In the genomic region with DNA sequence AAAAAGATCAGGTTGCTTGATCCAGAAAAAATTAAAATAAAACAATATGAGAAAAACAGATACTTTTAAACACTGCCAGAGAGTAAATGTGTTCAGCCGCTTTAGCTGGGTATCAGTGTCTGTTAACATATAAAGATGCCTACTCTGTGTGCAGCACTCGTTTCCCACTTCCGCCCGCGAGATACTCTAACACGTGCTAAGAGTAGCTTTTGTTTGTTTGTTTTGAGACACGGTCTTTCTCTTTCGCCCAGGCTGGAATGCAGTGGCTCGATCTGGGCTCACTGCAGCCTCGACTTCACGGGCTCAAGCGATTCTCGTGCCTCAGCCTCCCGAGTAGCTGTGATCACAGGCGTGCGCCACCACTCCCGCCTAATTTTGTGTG, we compare ENCODE assay signal across 8 cellular contexts. TPM values are rescaled to one million over a fixed set of nuclear protein-coding genes. Genes with fewer than 3 reads are reported as not detected.
A peak's percentile ranks its signal among the peaks of the same experiment; 100 is the strongest.
DNase-seq lines count a peak whose midpoint lies in the region; ATAC-seq and TF ChIP-seq lines count a peak whose summit lies in the region.

No MANE protein-coding gene starts in this region.

- H3K4me3 Mint-ChIP-seq in activated T-cell treated with anti-CD3 and anti-CD28 coated beads, Interleukin-2, amount 50 U/mL, for 72 hours, result peak overlapping the region; percentile 98

- H3K4me1 ChIP-seq in left ventricle myocardium inferior, result peaks cover 13% of the 10 kb centered on the region

- H3K4me3 ChIP-seq in GM08714 (ENCODE audit: low read length), result peak overlapping the region; percentile 83; the same call in 1 of the 2 replicates
- peak overlapping the region; percentile 88 for H3K4me3 ChIP-seq in left ventricle myocardium inferior
- H3K4me3 ChIP-seq in skin epidermis, result peak overlapping the region; percentile 57 to 94 (median 81)

- TF ChIP-seq CTCF in left ventricle myocardium inferior (IDR thresholded peaks at IDR 0.05; ENCODE audit: borderline replicate concordance), result no peak

- peaks cover 14% of the 10 kb centered on the region for H3K36me3 ChIP-seq in left ventricle myocardium inferior

- no peaks in the 10 kb centered on the region for H3K9me3 Mint-ChIP-seq in activated T-cell treated with anti-CD3 and anti-CD28 coated beads, Interleukin-2, amount 50 U/mL, for 72 hours

- no peaks in the 10 kb centered on the region for H3K9me3 ChIP-seq in left ventricle myocardium inferior (replicated peaks)

- H3K27ac ChIP-seq in left ventricle myocardium inferior (replicated peaks) (peak overlapping the region; percentile 76), skin epidermis (peak overlapping the region in 14 of 21 experiments; percentile 54 to 88 (median 80))

- H3K27ac Mint-ChIP-seq in activated T-cell treated with anti-CD3 and anti-CD28 coated beads, Interleukin-2, amount 50 U/mL, for 72 hours, result peak overlapping the region; percentile 89

- peaks cover 17% of the 10 kb centered on the region for H3K4me1 Mint-ChIP-seq in activated T-cell treated with anti-CD3 and anti-CD28 coated beads, Interleukin-2, amount 50 U/mL, for 72 hours (ENCODE audit: low read depth)

- no peaks in the 10 kb centered on the region for H3K27me3 Mint-ChIP-seq in activated T-cell treated with anti-CD3 and anti-CD28 coated beads, Interleukin-2, amount 50 U/mL, for 72 hours (ENCODE audit: low read depth)

- intact Hi-C loops in left ventricle myocardium inferior (cut with micrococcal nuclease), result no loop called here

- H3K27me3 ChIP-seq in left ventricle myocardium inferior (ENCODE audit: low read depth), result no peaks in the 10 kb centered on the region

- ATAC-seq in HG03159 (IDR thresholded peaks at IDR 0.05; ENCODE audit: unreplicated experiment), result peak; percentile 7
- peak; percentile 45 to 52 for ATAC-seq in activated T-cell treated with anti-CD3 and anti-CD28 coated beads, Interleukin-2, amount 50 U/mL, for 72 hours (replicated peaks in 1 of 2)
- no peak for ATAC-seq in GM21717 (IDR thresholded peaks at IDR 0.05; ENCODE audit: unreplicated experiment)

- no peak for DNase-seq in activated T-cell treated with anti-CD3 and anti-CD28 coated beads, Interleukin-2, amount 50 U/mL, for 72 hours
- DNase-seq in left ventricle myocardium inferior (no peak), cerebellum (ENCODE audit: low spot score) (no peak), H4 (ENCODE audit: low spot score) (no peak)

- peaks cover 0 to 4% of the 10 kb centered on the region in 2 donors for H3K36me3 Mint-ChIP-seq in activated T-cell treated with anti-CD3 and anti-CD28 coated beads, Interleukin-2, amount 50 U/mL, for 72 hours (ENCODE audit: insufficient read depth in 2 of 2)

RNA-seq across cellular contexts. Expression of a gene that starts 0.5 kb away (rescaled TPM):
- 10 to 100 TPM; 33.8 to 36.3 TPM for total RNA-seq in activated T-cell treated with anti-CD3 and anti-CD28 coated beads, Interleukin-2, amount 50 U/mL, for 72 hours
- total RNA-seq in left ventricle myocardium inferior (8.7 TPM), cerebellum (13.2 TPM)
- total RNA-seq in H4 (2014; rRNA removed; shearing (Covaris generic)), result 8.9 and 10.6 TPM in 2 replicates

RNA-seq across cellular contexts. Expression of a gene that starts 7.9 kb away (rescaled TPM):
- total RNA-seq in activated T-cell treated with anti-CD3 and anti-CD28 coated beads, Interleukin-2, amount 50 U/mL, for 72 hours, result 10 to 100 TPM; 74.7 to 84.5 TPM
- total RNA-seq in left ventricle myocardium inferior (7.5 TPM), cerebellum (10.1 TPM)
- total RNA-seq in H4 (2014; rRNA removed; shearing (Covaris generic)), result 18.0 and 40.9 TPM in 2 replicates

RNA-seq across cellular contexts. Expression of a gene that starts 32.5 kb away (rescaled TPM):
- 100 to 1,000 TPM; 332 to 337 TPM for total RNA-seq in activated T-cell treated with anti-CD3 and anti-CD28 coated beads, Interleukin-2, amount 50 U/mL, for 72 hours
- 188 TPM for total RNA-seq in left ventricle myocardium inferior
- 108 TPM for total RNA-seq in cerebellum
- total RNA-seq in H4 (2014; rRNA removed; shearing (Covaris generic)), result 79.6 and 94.1 TPM in 2 replicates

RNA-seq across cellular contexts. Expression of a gene that starts 33.6 kb away (rescaled TPM):
- 1 to 10 TPM; 1.1 to 1.5 TPM for total RNA-seq in activated T-cell treated with anti-CD3 and anti-CD28 coated beads, Interleukin-2, amount 50 U/mL, for 72 hours
- total RNA-seq in left ventricle myocardium inferior (1.1 TPM), cerebellum (1.4 TPM)
- 0.02 TPM in 1 of 2 replicates, not detected in the other for total RNA-seq in H4 (2014; rRNA removed; shearing (Covaris generic))

RNA-seq across cellular contexts. Expression of a gene that starts 51.1 kb away (rescaled TPM):
- 1 to 10 TPM; 4.0 to 4.5 TPM for total RNA-seq in activated T-cell treated with anti-CD3 and anti-CD28 coated beads, Interleukin-2, amount 50 U/mL, for 72 hours
- total RNA-seq in left ventricle myocardium inferior (89.5 TPM), cerebellum (1.1 TPM)
- 0.25 TPM in 1 of 2 replicates, not detected in the other for total RNA-seq in H4 (2014; rRNA removed; shearing (Covaris generic))
